ENCODE assay signal across 1 cellular context in the genomic region with DNA sequence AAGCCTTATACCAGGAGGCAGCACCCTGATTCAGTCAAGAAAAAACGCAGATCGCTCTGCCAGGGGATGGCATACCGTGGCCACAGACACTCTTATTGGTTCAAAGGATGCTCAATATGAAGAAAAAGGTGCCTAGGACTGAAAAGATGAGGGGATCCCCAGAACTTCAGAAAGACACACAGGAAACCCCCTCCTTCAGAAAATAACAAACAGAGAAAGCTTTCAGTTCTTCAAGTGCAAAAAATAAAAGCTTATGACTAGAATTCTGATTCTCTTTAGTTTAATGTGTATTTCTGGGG.
TF ChIP-seq lines count a peak whose summit lies in the region.

No MANE protein-coding gene starts in this region.

TF ChIP-seq in K562, 482 proteins besides CTCF, POLR2A, EP300 and RAD21 (continued from another document):
- TF ChIP-seq ZNF518B (CRISPR knock-in tag; IDR thresholded peaks at IDR 0.05) = no peak
- no peak for TF ChIP-seq U2AF1 (optimal IDR thresholded peaks at IDR 0.05; ENCODE audit: low read depth, low read length)
- TF ChIP-seq HOXB6 (CRISPR knock-in tag; IDR thresholded peaks at IDR 0.05; ENCODE audit: borderline replicate concordance) = no peak
- TF ChIP-seq HMG20A (CRISPR knock-in tag; conservative IDR thresholded peaks at IDR 0.05) = no peak
